In genomic region chr2:159128191-159128590, GRCh38 we compare ENCODE assay signal across 27 cellular contexts.
DNase-seq lines count a peak whose midpoint lies in the region; ATAC-seq and TF ChIP-seq lines count a peak whose summit lies in the region.
"Had no signal": no experiment of that assay in that cellular context is flagged by ENCODE, and none has a peak within 500 bp of the region (broad histone marks: within the 10 kb centered on the region; RNA-seq: fewer than 3 reads in every experiment).

No MANE protein-coding gene starts in this region.

- DNase-seq in D341Med (ENCODE audit: low spot score) (peak; percentile 46), NCI-H2171 (lab: John Stamatoyannopoulos, UW) (peak; percentile 49), brain microvascular endothelial cell (no peak), right cardiac atrium (peak in 1 of 3 donors; percentile 23), WERI-Rb-1 (no peak), WTC11 (ENCODE audit: low spot score) (no peak)
- DNase-seq in stimulated activated CD4-positive, alpha-beta T cell treated with anti-CD3 and anti-CD28 coated beads, Interleukin-4, amount 100 ng/mL, for 1 hour: no peak
- no peak for DNase-seq in stimulated activated CD4-positive, alpha-beta T cell treated with anti-CD3 and anti-CD28 coated beads, Interleukin-2, amount 100 ng/mL, for 24 hours
- DNase-seq: activated CD4-positive, alpha-beta memory T cell treated with anti-CD3 and anti-CD28 coated beads, Interleukin-2, amount 10 ng/mL, durations not matched to agents 7 days and 5 days; activated CD4-positive, CD25-positive, alpha-beta regulatory T cell treated with anti-CD3 and anti-CD28 coated beads, Interleukin-2, amount 50 U/mL, for 72 hours; activated CD8-positive, alpha-beta memory T cell treated with anti-CD3 and anti-CD28 coated beads, Interleukin-2, amount 50 U/mL, for 48 hours; activated naive CD4-positive, alpha-beta T cell treated with anti-CD3 and anti-CD28 coated beads, Interleukin-2, amount 10 ng/mL, durations not matched to agents 7 days and 5 days; amygdala; cortex of kidney; endodermal cell; hippocampal formation; immature natural killer cell; NCI-H1417 treated with DMSO at 0.1 percent for 48 hours; NCI-H2081 treated with DMSO at 0.1 percent for 48 hours; NCI-H510A; occipital lobe had no signal

- no peak overlapping the region; the same call in 1 of the 2 replicates for H3K27ac Mint-ChIP-seq in WTC11
- H3K27ac Mint-ChIP-seq: activated CD4-positive, alpha-beta memory T cell treated with anti-CD3 and anti-CD28 coated beads, Interleukin-2, amount 10 ng/mL, durations not matched to agents 7 days and 5 days; activated naive CD4-positive, alpha-beta T cell treated with anti-CD3 and anti-CD28 coated beads, Interleukin-2, amount 10 ng/mL, durations not matched to agents 7 days and 5 days; B cell; endodermal cell; immature natural killer cell had no signal

- H3K4me3 Mint-ChIP-seq in WTC11: no peak overlapping the region
- H3K4me3 Mint-ChIP-seq: activated CD4-positive, alpha-beta memory T cell treated with anti-CD3 and anti-CD28 coated beads, Interleukin-2, amount 10 ng/mL, durations not matched to agents 7 days and 5 days; activated naive CD4-positive, alpha-beta T cell treated with anti-CD3 and anti-CD28 coated beads, Interleukin-2, amount 10 ng/mL, durations not matched to agents 7 days and 5 days; B cell; endodermal cell; immature natural killer cell had no signal

- peaks cover 28% of the 10 kb centered on the region for H3K4me1 Mint-ChIP-seq in WTC11

- H3K9me3 Mint-ChIP-seq in WTC11: no peaks in the 10 kb centered on the region
- H3K9me3 Mint-ChIP-seq: activated CD4-positive, alpha-beta memory T cell treated with anti-CD3 and anti-CD28 coated beads, Interleukin-2, amount 10 ng/mL, durations not matched to agents 7 days and 5 days; activated naive CD4-positive, alpha-beta T cell treated with anti-CD3 and anti-CD28 coated beads, Interleukin-2, amount 10 ng/mL, durations not matched to agents 7 days and 5 days; endodermal cell; immature natural killer cell had no signal

- H3K9me3 ChIP-seq in right cardiac atrium (ENCODE audit: control insufficient read depth, low read length) (no peaks in the 10 kb centered on the region), WERI-Rb-1 (ENCODE audit: severe bottlenecking) (no peaks in the 10 kb centered on the region)
- H3K9me3 ChIP-seq: tibial nerve had no signal

- CTCF ChIA-PET in WTC11 (lab: Charles Lee): interaction anchor here (4.0 kb wide), 1 partner anchor 10 kb away, joined by 32 read pairs; no protein-coding TSS in a partner anchor

- H3K36me3 ChIP-seq in brain microvascular endothelial cell (replicated peaks): no peaks in the 10 kb centered on the region
- no peaks in the 10 kb centered on the region; the same call in 1 of the 2 replicates for H3K36me3 ChIP-seq in WERI-Rb-1
- H3K36me3 ChIP-seq: tibial nerve had no signal

- 39% methylated on average over 1 of the region's 1 CpG for WGBS in right cardiac atrium

- TF ChIP-seq CTCF in brain microvascular endothelial cell (IDR thresholded peaks at IDR 0.05; ENCODE audit: low read depth, low read length, missing control alignments) (no peak), WERI-Rb-1 (IDR thresholded peaks at IDR 0.05; ENCODE audit: low read depth, low read length) (no peak), WTC11 (IDR thresholded peaks at IDR 0.05) (no peak)

- intact Hi-C loops in right cardiac atrium (cut with DNase I): no loop called here

- H3K4me1 ChIP-seq in right cardiac atrium (ENCODE audit: control insufficient read depth, insufficient read depth, low read length): peaks cover 22% of the 10 kb centered on the region

- peak; percentile 25 to 41 for ATAC-seq in right cardiac atrium
- ATAC-seq in WTC11: no peak
- ATAC-seq: esophagus mucosa, left lobe of liver had no signal

- POLR2A ChIA-PET in WTC11 (lab: Charles Lee): no interaction called here

- no peaks in the 10 kb centered on the region for H3K27me3 ChIP-seq in brain microvascular endothelial cell (replicated peaks)
- H3K27me3 ChIP-seq in right cardiac atrium (ENCODE audit: control insufficient read depth, insufficient read depth): no peaks in the 10 kb centered on the region
- H3K27me3 ChIP-seq in WERI-Rb-1 (ENCODE audit: insufficient read depth, low read depth, severe bottlenecking): peaks cover 9% of the 10 kb centered on the region
- H3K27me3 ChIP-seq: tibial nerve had no signal

- in situ Hi-C loops in brain microvascular endothelial cell (cut with HindIII; ENCODE audit: low pct_ligation_motif_present, low sequenced_read_pairs): no loop called here

- H3K27ac ChIP-seq in brain microvascular endothelial cell (peak overlapping the region; percentile 6), right cardiac atrium (ENCODE audit: low read length) (peak overlapping the region; percentile 79), WERI-Rb-1 (no peak overlapping the region)
- H3K27ac ChIP-seq: KMS-11, SK-N-MC had no signal

- no peaks in the 10 kb centered on the region for H3K36me3 Mint-ChIP-seq in WTC11
- H3K36me3 Mint-ChIP-seq: activated naive CD4-positive, alpha-beta T cell treated with anti-CD3 and anti-CD28 coated beads, Interleukin-2, amount 10 ng/mL, durations not matched to agents 7 days and 5 days; immature natural killer cell had no signal

- H3K27me3 Mint-ChIP-seq in WTC11 (ENCODE audit: low read depth): no peaks in the 10 kb centered on the region
- H3K27me3 Mint-ChIP-seq: activated CD4-positive, alpha-beta memory T cell treated with anti-CD3 and anti-CD28 coated beads, Interleukin-2, amount 10 ng/mL, durations not matched to agents 7 days and 5 days; activated naive CD4-positive, alpha-beta T cell treated with anti-CD3 and anti-CD28 coated beads, Interleukin-2, amount 10 ng/mL, durations not matched to agents 7 days and 5 days had no signal

- H3K4me3 ChIP-seq in brain microvascular endothelial cell (ENCODE audit: low read depth, low read length) (no peak overlapping the region), right cardiac atrium (ENCODE audit: low read length) (no peak overlapping the region), WERI-Rb-1 (ENCODE audit: low read depth, low read length) (no peak overlapping the region)
- H3K4me3 ChIP-seq: SK-N-MC, tibial nerve had no signal

TF ChIP-seq in WTC11, 78 proteins besides CTCF, POLR2A, EP300 and RAD21:
- TF ChIP-seq ZNF317 (CRISPR knock-in tag; IDR thresholded peaks at IDR 0.05; ENCODE audit: borderline replicate concordance, low read depth) (no peak), MYBL2 (CRISPR knock-in tag; IDR thresholded peaks at IDR 0.05) (no peak), ATF1 (CRISPR knock-in tag; IDR thresholded peaks at IDR 0.05) (no peak), ZBTB21 (CRISPR knock-in tag; IDR thresholded peaks at IDR 0.05; ENCODE audit: borderline replicate concordance) (no peak), ZNF512 (CRISPR knock-in tag; IDR thresholded peaks at IDR 0.05; ENCODE audit: borderline replicate concordance) (no peak)

Comparison
In these comparisons a context has a peak if more than half of its experiments do, and no peak if none do; other contexts are left out.
1. DNase-seq: peak in D341Med (single experiment) and NCI-H2171 (single experiment); none in brain microvascular endothelial cell (single experiment), stimulated activated CD4-positive, alpha-beta T cell treated with anti-CD3 and anti-CD28 coated beads, Interleukin-4, amount 100 ng/mL, for 1 hour (single experiment), WERI-Rb-1 (single experiment), stimulated activated CD4-positive, alpha-beta T cell treated with anti-CD3 and anti-CD28 coated beads, Interleukin-2, amount 100 ng/mL, for 24 hours (0 of 2) and WTC11 (single experiment).